8 cellular contexts compared by ENCODE assay signal in genomic region chr12:66087365-66087943, GRCh38. TPM values are rescaled to one million over a fixed set of nuclear protein-coding genes. Genes with fewer than 3 reads are reported as not detected.
DNase-seq lines count a peak whose midpoint lies in the region; ATAC-seq and TF ChIP-seq lines count a peak whose summit lies in the region.

No MANE protein-coding gene starts in this region.

- ATAC-seq in HG02885 (IDR thresholded peaks at IDR 0.05; ENCODE audit: poor library complexity, unreplicated experiment): peak; percentile 79
- ATAC-seq in mucosa of descending colon: peak; percentile 60

- no peaks in the 10 kb centered on the region for H3K4me1 ChIP-seq in mucosa of descending colon (ENCODE audit: low read depth)

- H3K36me3 ChIP-seq in mucosa of descending colon (ENCODE audit: low read depth): no peaks in the 10 kb centered on the region

- DNase-seq in activated effector memory CD4-positive, alpha-beta T cell treated with anti-CD3 and anti-CD28 coated beads, Interleukin-2, amount 50 U/mL, for 16 hours: peak; percentile 74
- DNase-seq in activated effector memory CD4-positive, alpha-beta T cell treated with Interleukin-2 at 50 U/mL for 16 hours: no peak
- DNase-seq in NCI-H2171 (lab: John Stamatoyannopoulos, UW): peak; percentile 21
- peak; percentile 6 to 26 for DNase-seq in activated CD4-positive, alpha-beta T cell treated with anti-CD3 and anti-CD28 coated beads, Interleukin-2, amount 50 U/mL, for 24 hours (ENCODE audit: low read depth in 1 of 2, low spot score in 1 of 2)
- peak; percentile 33 for DNase-seq in epidermal melanocyte (ENCODE audit: insufficient read length, low spot score)
- peak in 2 of 3 donors; percentile 55 to 86 for DNase-seq in mucosa of descending colon
- peak; percentile 84 for DNase-seq in superior temporal gyrus (ENCODE audit: extremely low spot score)

- peak; percentile 36 for TF ChIP-seq CTCF in mucosa of descending colon (IDR thresholded peaks at IDR 0.05)

- H3K4me3 ChIP-seq in mucosa of descending colon: no peak overlapping the region

- intact Hi-C loops in mucosa of descending colon (cut with DNase I, micrococcal nuclease): loop anchor here in 1 of 2 donors (10.0 kb wide), 1 partner anchor 523 kb away; no protein-coding TSS in a partner anchor

- H3K9me3 ChIP-seq in mucosa of descending colon: no peaks in the 10 kb centered on the region

RNA-seq across cellular contexts. Expression of gene LLPH, which starts 43.1 kb away (rescaled TPM):
- total RNA-seq in mucosa of descending colon: 10 to 100 TPM; 18.0 to 24.0 (median 20.8) TPM
